ENCODE assay signal across 10 cellular contexts in the genomic region with DNA sequence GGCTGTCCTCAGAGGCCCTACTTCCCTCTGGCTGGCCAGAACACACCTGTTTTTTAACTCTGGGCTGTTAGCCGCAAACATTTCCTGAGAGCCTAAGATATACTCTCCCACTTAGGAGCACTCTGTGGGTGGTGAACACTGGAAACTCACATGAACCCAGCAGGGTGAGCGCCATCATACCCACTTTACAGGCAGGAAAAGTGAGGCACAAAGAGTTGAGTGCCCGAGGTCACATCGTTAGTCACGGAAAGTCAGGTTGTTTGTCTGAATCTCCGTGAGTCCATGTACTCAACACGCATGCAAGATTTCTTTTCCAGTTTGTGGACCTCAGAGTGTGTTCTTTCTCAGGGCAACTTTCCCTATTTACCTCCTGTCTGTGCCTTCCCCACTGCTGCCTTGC. TPM values are rescaled to one million over a fixed set of nuclear protein-coding genes. Genes with fewer than 3 reads are reported as not detected.
DNase-seq lines count a peak whose midpoint lies in the region; ATAC-seq and TF ChIP-seq lines count a peak whose summit lies in the region.
"Had no signal": no experiment of that assay in that cellular context is flagged by ENCODE, and none has a peak within 500 bp of the region (broad histone marks: within the 10 kb centered on the region; RNA-seq: fewer than 3 reads in every experiment).

No MANE protein-coding gene starts in this region.

- H3K27me3 ChIP-seq in Caco-2 (replicated peaks; ENCODE audit: control insufficient read depth, insufficient read depth, low read length) (no peaks in the 10 kb centered on the region), OCI-LY1 (ENCODE audit: insufficient read depth, low read length) (no peaks in the 10 kb centered on the region), dorsolateral prefrontal cortex (no peaks in the 10 kb centered on the region), psoas muscle (ENCODE audit: insufficient read depth in 3 of 3, low read length in 2 of 3) (no peaks in the 10 kb centered on the region)
- H3K27me3 ChIP-seq: thyroid gland had no signal

- H3K27ac ChIP-seq in OCI-LY1 (ENCODE audit: low read depth, low read length, poor library complexity, severe bottlenecking) (peak overlapping the region; percentile 83), dorsolateral prefrontal cortex (peak overlapping the region in 21 of 59 donors; percentile 1 to 96 (median 55)), psoas muscle (peak overlapping the region; percentile 31)

- 83 to 91% (median 85%) methylated on average over 7 of the region's 7 CpGs for WGBS in psoas muscle, 3 donors

- H3K4me1 Mint-ChIP-seq in Caco-2 (ENCODE audit: low read depth, unreplicated experiment): no peaks in the 10 kb centered on the region

- H4K20me1 ChIP-seq in OCI-LY1 (ENCODE audit: insufficient read depth, low read length): no peaks in the 10 kb centered on the region

- H3K36me3 ChIP-seq in Caco-2 (ENCODE audit: control insufficient read depth, insufficient read depth, low read length) (peaks cover 2% of the 10 kb centered on the region; the same call in 1 of the 2 replicates), OCI-LY1 (ENCODE audit: insufficient read depth, low read length) (peaks cover 32% of the 10 kb centered on the region; the same call in 1 of the 2 replicates), psoas muscle (ENCODE audit: insufficient read depth in 1 of 2, low read depth in 1 of 2) (peaks cover 4 to 34% of the 10 kb centered on the region in 2 donors)

- DNase-seq in Caco-2 (no peak), dorsolateral prefrontal cortex (no peak), psoas muscle (no peak), NCI-H187 (lab: John Stamatoyannopoulos, UW) (no peak), NCI-H1694 (lab: John Stamatoyannopoulos, UW) (no peak), DMS153 (lab: John Stamatoyannopoulos, UW) (no peak), NCI-H2227 (lab: John Stamatoyannopoulos, UW; ENCODE audit: unreplicated experiment) (no peak)
- DNase-seq: effector CD4-positive, alpha-beta T cell; thyroid gland had no signal

- peaks cover 7% of the 10 kb centered on the region for H3K79me2 ChIP-seq in OCI-LY1 (ENCODE audit: insufficient read depth, low read length)

- POLR2A ChIA-PET in Caco-2 (lab: Charles Lee): no interaction called here

- no peaks in the 10 kb centered on the region for H3K9me2 ChIP-seq in OCI-LY1 (ENCODE audit: low read depth, low read length)

- no peak for ATAC-seq in psoas muscle

- peak overlapping the region; percentile 95 for H3K4me2 ChIP-seq in OCI-LY1 (ENCODE audit: low read length)

- peak overlapping the region; percentile 96 for H3K9ac ChIP-seq in OCI-LY1 (ENCODE audit: low read length)

- H3F3A ChIP-seq in OCI-LY1 (ENCODE audit: insufficient read depth, low read length): no peaks in the 10 kb centered on the region

- H3K9me3 Mint-ChIP-seq in Caco-2 (ENCODE audit: unreplicated experiment): no peaks in the 10 kb centered on the region

- BruUV-seq in Caco-2 (replicated peaks; lab: Mats Ljungman, UMichigan): no TSS peak

- peak overlapping the region; percentile 53 for H3K27ac Mint-ChIP-seq in Caco-2 (ENCODE audit: unreplicated experiment)

- CTCF ChIA-PET in Caco-2 (lab: Charles Lee): no interaction called here

- H3K36me3 Mint-ChIP-seq in Caco-2 (ENCODE audit: insufficient read depth, unreplicated experiment): peaks cover 8% of the 10 kb centered on the region

- intact Hi-C loops in Caco-2 (cut with micrococcal nuclease; ENCODE audit: unreplicated experiment) (no loop called here), dorsolateral prefrontal cortex (cut with DNase I) (loop anchor here in 1 of 2 donors (5.0 to 10.0 kb wide), 2 partner anchors 126 to 163 kb away; partner anchors contain the start of genes CUTA, PHF1 and ZBTB9), psoas muscle (cut with DNase I) (loop anchor here (5.0 to 10.0 kb wide), 2 partner anchors 123 to 126 kb away; partner anchors contain the start of gene ZBTB9 (in 2 of the 2))

- no peak overlapping the region for H2AFZ ChIP-seq in OCI-LY1 (ENCODE audit: low read length)

- H3K4me1 ChIP-seq in Caco-2 (peaks cover 10% of the 10 kb centered on the region), OCI-LY1 (ENCODE audit: insufficient read depth, low read length, severe bottlenecking) (peaks cover 23% of the 10 kb centered on the region), psoas muscle (peaks cover 3% of the 10 kb centered on the region)

- no peak for TF ChIP-seq CTCF in Caco-2 (IDR thresholded peaks at IDR 0.05; ENCODE audit: insufficient read depth in 1 of 2, low read depth in 1 of 2, low read length in 1 of 2, severe bottlenecking in 1 of 2, unreplicated experiment in 1 of 2)
- TF ChIP-seq CTCF in OCI-LY1 (IDR thresholded peaks at IDR 0.05; ENCODE audit: low read length): no peak
- no peak for TF ChIP-seq CTCF in dorsolateral prefrontal cortex (IDR thresholded peaks at IDR 0.05 in 54 of 56, conservative IDR thresholded peaks at IDR 0.05 in 2 of 56; ENCODE audit: low read depth in 1 of 56, partially characterized antibody in 56 of 56)
- no peak for TF ChIP-seq CTCF in psoas muscle (IDR thresholded peaks at IDR 0.05)

- H3K4me3 ChIP-seq in Caco-2 (ENCODE audit: low read depth, low read length) (no peak overlapping the region), OCI-LY1 (ENCODE audit: low read depth, low read length, poor library complexity, severe bottlenecking) (peak overlapping the region; percentile 98), dorsolateral prefrontal cortex (peak overlapping the region in 41 of 59 donors; percentile 65 to 97 (median 88)), psoas muscle (peak overlapping the region; percentile 89)

- peak overlapping the region; percentile 14 for H3K4me3 Mint-ChIP-seq in Caco-2 (ENCODE audit: unreplicated experiment)

- no peaks in the 10 kb centered on the region for H3K9me3 ChIP-seq in Caco-2
- no peaks in the 10 kb centered on the region for H3K9me3 ChIP-seq in OCI-LY1 (ENCODE audit: low read length)
- no peaks in the 10 kb centered on the region for H3K9me3 ChIP-seq in psoas muscle
- H3K9me3 ChIP-seq: thyroid gland had no signal

- H3K27me3 Mint-ChIP-seq in Caco-2 (ENCODE audit: insufficient read depth, unreplicated experiment): no peaks in the 10 kb centered on the region

RNA-seq across cellular contexts. Expression of gene BAK1, which starts 1.9 kb away (rescaled TPM):
- total RNA-seq in Caco-2 (2022): 28.5 and 29.4 TPM in 2 replicates
- total RNA-seq in dorsolateral prefrontal cortex: 10 to 100 TPM in 82 of 120 experiments, 1 to 10 TPM in 38; 6.4 to 17.0 (median 10.8) TPM
- total RNA-seq in psoas muscle: 10 to 100 TPM; 10.3 to 22.1 (median 17.6) TPM
- 10 to 100 TPM; 19.8 to 55.9 (median 55.0) TPM for polyA plus RNA-seq in psoas muscle

RNA-seq across cellular contexts. Expression of gene ITPR3, which starts 43.0 kb away (rescaled TPM):
- total RNA-seq in Caco-2 (2022) (42.1 and 50.5 TPM in 2 replicates), dorsolateral prefrontal cortex (10 to 100 TPM in 1 of 120 experiments, 1 to 10 TPM in 119; 1.3 to 10.9 (median 3.8) TPM), psoas muscle (1 to 10 TPM; 3.1 to 7.4 (median 4.1) TPM)
- polyA plus RNA-seq in psoas muscle: 1 to 10 TPM; 1.9 to 5.5 (median 2.2) TPM
